In the genomic region with DNA sequence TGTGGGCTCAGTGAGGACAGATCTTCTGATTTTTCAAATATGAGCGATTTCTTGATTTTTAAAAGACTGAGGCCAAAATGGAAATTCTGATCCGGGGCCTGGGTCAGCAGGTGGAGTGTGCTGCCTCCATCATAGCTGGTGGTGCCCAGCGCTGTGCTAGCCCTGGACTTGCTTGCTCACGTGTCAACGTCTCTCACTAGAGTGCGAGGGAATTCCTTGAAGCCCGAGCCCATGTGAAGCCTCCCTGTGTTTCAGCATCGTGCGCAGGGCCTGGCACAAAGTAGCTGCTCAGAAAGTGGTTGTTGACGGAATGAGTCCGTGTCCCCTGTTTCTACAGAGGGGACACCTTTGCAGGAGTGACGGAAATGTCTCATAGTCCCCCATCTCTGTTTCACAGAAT, we compare ENCODE assay signal across 19 cellular contexts. TPM values are rescaled to one million over a fixed set of nuclear protein-coding genes. Genes with fewer than 3 reads are reported as not detected.
DNase-seq lines count a peak whose midpoint lies in the region; ATAC-seq and TF ChIP-seq lines count a peak whose summit lies in the region.
"Had no signal": no experiment of that assay in that cellular context is flagged by ENCODE, and none has a peak within 500 bp of the region (broad histone marks: within the 10 kb centered on the region; RNA-seq: fewer than 3 reads in every experiment).

No MANE protein-coding gene starts in this region.

- H3K9me3 Mint-ChIP-seq in activated CD4-positive, alpha-beta T cell treated with anti-CD3 and anti-CD28 coated beads, Interleukin-2, amount 10 ng/mL, durations not matched to agents 24 days and 14 days, result no peaks in the 10 kb centered on the region
- H3K9me3 Mint-ChIP-seq in chondrocyte (ENCODE audit: low read depth), result no peaks in the 10 kb centered on the region
- no peaks in the 10 kb centered on the region for H3K9me3 Mint-ChIP-seq in activated T-helper 2 cell treated with anti-CD3 and anti-CD28 coated beads, Interferon-gamma antibody, Interleukin-2, Interleukin-4, amounts not matched to agents 10 μg/mL and 5 μg/mL and 100 μg/mL, durations not matched to agents 14 hours and 24 hours and 36 hours
- H3K9me3 Mint-ChIP-seq: activated naive CD4-positive, alpha-beta T cell treated with anti-CD3 and anti-CD28 coated beads, Interleukin-2, amount 50 U/mL, for 72 hours had no signal

- ATAC-seq in GM19467 (IDR thresholded peaks at IDR 0.05; ENCODE audit: unreplicated experiment), result no peak
- ATAC-seq: activated naive CD4-positive, alpha-beta T cell treated with anti-CD3 and anti-CD28 coated beads, Interleukin-2, amount 50 U/mL, for 72 hours had no signal

- H3K9me3 ChIP-seq in KOPT-K1 (ENCODE audit: insufficient read depth, low read length, poor library complexity, severe bottlenecking), result no peaks in the 10 kb centered on the region
- no peaks in the 10 kb centered on the region for H3K9me3 ChIP-seq in spleen
- H3K9me3 ChIP-seq: BE2C had no signal

- TF ChIP-seq CTCF in chondrocyte (IDR thresholded peaks at IDR 0.05) (no peak), spleen (IDR thresholded peaks at IDR 0.05 in 8 of 11, conservative IDR thresholded peaks at IDR 0.05 in 3 of 11) (no peak)

- no peaks in the 10 kb centered on the region for H3K27me3 ChIP-seq in spleen (replicated peaks in 1 of 7)
- H3K27me3 ChIP-seq: BE2C had no signal

- H3K27me3 Mint-ChIP-seq in activated CD4-positive, alpha-beta T cell treated with anti-CD3 and anti-CD28 coated beads, Interleukin-2, amount 10 ng/mL, durations not matched to agents 24 days and 14 days, result no peaks in the 10 kb centered on the region
- no peaks in the 10 kb centered on the region for H3K27me3 Mint-ChIP-seq in chondrocyte (ENCODE audit: low read depth)
- H3K27me3 Mint-ChIP-seq in activated T-helper 2 cell treated with anti-CD3 and anti-CD28 coated beads, Interferon-gamma antibody, Interleukin-2, Interleukin-4, amounts not matched to agents 10 μg/mL and 5 μg/mL and 100 μg/mL, durations not matched to agents 14 hours and 24 hours and 36 hours (ENCODE audit: low read depth), result peaks cover 4% of the 10 kb centered on the region

- H3K4me1 Mint-ChIP-seq in activated CD4-positive, alpha-beta T cell treated with anti-CD3 and anti-CD28 coated beads, Interleukin-2, amount 10 ng/mL, durations not matched to agents 24 days and 14 days, result peaks cover 70% of the 10 kb centered on the region
- H3K4me1 Mint-ChIP-seq in chondrocyte (ENCODE audit: low read depth), result peaks cover 32% of the 10 kb centered on the region
- peaks cover 67% of the 10 kb centered on the region for H3K4me1 Mint-ChIP-seq in activated T-helper 2 cell treated with anti-CD3 and anti-CD28 coated beads, Interferon-gamma antibody, Interleukin-2, Interleukin-4, amounts not matched to agents 10 μg/mL and 5 μg/mL and 100 μg/mL, durations not matched to agents 14 hours and 24 hours and 36 hours (ENCODE audit: low read depth)

- no peaks in the 10 kb centered on the region for H3K36me3 ChIP-seq in KOPT-K1 (ENCODE audit: insufficient read depth, low read length)
- H3K36me3 ChIP-seq in spleen, result peaks cover 0 to 58% (median 0%) of the 10 kb centered on the region in 6 donors
- H3K36me3 ChIP-seq: BE2C had no signal

- H3K27ac ChIP-seq in KOPT-K1 (ENCODE audit: low read depth, low read length, poor library complexity, severe bottlenecking) (peak overlapping the region; percentile 59), spleen (peak overlapping the region in 2 of 8 donors; percentile 31 to 76)
- H3K27ac ChIP-seq: RWPE1 had no signal

- 95 to 96% (median 96%) methylated on average over 12 of the region's 12 CpGs for WGBS in spleen, 5 donors

- no peak overlapping the region for H3K4me3 ChIP-seq in spleen
- H3K4me3 ChIP-seq: smooth muscle cell had no signal

- no peak for TF ChIP-seq POLR2A in spleen (IDR thresholded peaks at IDR 0.05)

- intact Hi-C loops in activated CD4-positive, alpha-beta T cell treated with anti-CD3 and anti-CD28 coated beads, Interleukin-2, amount 10 ng/mL, durations not matched to agents 24 days and 14 days (cut with micrococcal nuclease), result loop anchor here (5.0 to 10.0 kb wide), 3 partner anchors 172 to 871 kb away; a partner anchor contains a TSS
- intact Hi-C loops in spleen (cut with DNase I; ENCODE audit: low total_unique reads), result loop anchor here (10.0 kb wide), 1 partner anchor 61 kb away; no protein-coding TSS in a partner anchor
- intact Hi-C loops in activated T-helper 2 cell treated with anti-CD3 and anti-CD28 coated beads, Interferon-gamma antibody, Interleukin-2, Interleukin-4, amounts not matched to agents 10 μg/mL and 5 μg/mL and 100 μg/mL, durations not matched to agents 14 hours and 24 hours and 36 hours (cut with micrococcal nuclease), result loop anchor here (5.0 to 10.0 kb wide), 3 partner anchors 143 to 1181 kb away; a partner anchor contains a TSS

- H3K36me3 Mint-ChIP-seq in activated CD4-positive, alpha-beta T cell treated with anti-CD3 and anti-CD28 coated beads, Interleukin-2, amount 10 ng/mL, durations not matched to agents 24 days and 14 days (ENCODE audit: low read depth), result peaks cover 15% of the 10 kb centered on the region
- H3K36me3 Mint-ChIP-seq in chondrocyte (ENCODE audit: low read depth), result no peaks in the 10 kb centered on the region
- H3K36me3 Mint-ChIP-seq in activated T-helper 2 cell treated with anti-CD3 and anti-CD28 coated beads, Interferon-gamma antibody, Interleukin-2, Interleukin-4, amounts not matched to agents 10 μg/mL and 5 μg/mL and 100 μg/mL, durations not matched to agents 14 hours and 24 hours and 36 hours (ENCODE audit: low read depth), result peaks cover 5% of the 10 kb centered on the region

- peak overlapping the region; percentile 96 for H3K27ac Mint-ChIP-seq in activated CD4-positive, alpha-beta T cell treated with anti-CD3 and anti-CD28 coated beads, Interleukin-2, amount 10 ng/mL, durations not matched to agents 24 days and 14 days
- no peak overlapping the region for H3K27ac Mint-ChIP-seq in chondrocyte (ENCODE audit: unreplicated experiment)
- H3K27ac Mint-ChIP-seq in activated T-helper 2 cell treated with anti-CD3 and anti-CD28 coated beads, Interferon-gamma antibody, Interleukin-2, Interleukin-4, amounts not matched to agents 10 μg/mL and 5 μg/mL and 100 μg/mL, durations not matched to agents 14 hours and 24 hours and 36 hours, result no peak overlapping the region

- peaks cover 21 to 100% (median 85%) of the 10 kb centered on the region in 6 donors for H3K4me1 ChIP-seq in spleen
- H3K4me1 ChIP-seq: BE2C had no signal

- no peak for DNase-seq in activated CD4-positive, alpha-beta T cell treated with anti-CD3 and anti-CD28 coated beads, Interleukin-2, amount 10 ng/mL, durations not matched to agents 24 days and 14 days
- no peak for DNase-seq in activated CD4-positive, alpha-beta T cell treated with anti-CD3 and anti-CD28 coated beads for 4 hours
- DNase-seq in chondrocyte (ENCODE audit: low spot score) (peak; percentile 34), spleen (peak; percentile 65), D341Med (ENCODE audit: low spot score) (no peak)
- no peak for DNase-seq in activated T-helper 2 cell treated with anti-CD3 and anti-CD28 coated beads, Interferon-gamma antibody, Interleukin-2, Interleukin-4, amounts not matched to agents 10 μg/mL and 5 μg/mL and 100 μg/mL, durations not matched to agents 14 hours and 24 hours and 36 hours (ENCODE audit: low spot score)
- DNase-seq: activated T-cell treated with anti-CD3 and anti-CD28 coated beads for 4 hours; BE2C; cortex of kidney; foreskin fibroblast; NCI-H1105 treated with DMSO at 0.1 percent for 48 hours; NCI-H510A treated with DMSO at 0.1 percent for 48 hours; nucleus accumbens; stimulated activated CD4-positive, alpha-beta T cell treated with anti-CD3 and anti-CD28 coated beads, Interleukin-4, amount 100 ng/mL, for 1 hour had no signal

- H3K4me3 Mint-ChIP-seq in activated CD4-positive, alpha-beta T cell treated with anti-CD3 and anti-CD28 coated beads, Interleukin-2, amount 10 ng/mL, durations not matched to agents 24 days and 14 days, result peak overlapping the region; percentile 39
- H3K4me3 Mint-ChIP-seq in chondrocyte (ENCODE audit: unreplicated experiment), result no peak overlapping the region
- H3K4me3 Mint-ChIP-seq in activated T-helper 2 cell treated with anti-CD3 and anti-CD28 coated beads, Interferon-gamma antibody, Interleukin-2, Interleukin-4, amounts not matched to agents 10 μg/mL and 5 μg/mL and 100 μg/mL, durations not matched to agents 14 hours and 24 hours and 36 hours (ENCODE audit: low read depth), result no peak overlapping the region

RNA-seq across cellular contexts. Expression of a gene that starts 50.5 kb away (rescaled TPM):
- total RNA-seq in activated CD4-positive, alpha-beta T cell treated with anti-CD3 and anti-CD28 coated beads, Interleukin-2, amount 10 ng/mL, durations not matched to agents 24 days and 14 days, result 113 and 122 TPM in 2 replicates
- total RNA-seq in chondrocyte (33.8 to 58.2 TPM (median 55.2 TPM) in 3 replicates), spleen (100 to 1,000 TPM in 1 of 7 donors, 10 to 100 TPM in 6; 63.2 to 122 (median 84.4) TPM)
- 10 to 100 TPM; 17.5 to 48.3 (median 26.5) TPM for polyA plus RNA-seq in spleen
- 56.2 and 64.2 TPM in 2 replicates for total RNA-seq in activated T-helper 2 cell treated with anti-CD3 and anti-CD28 coated beads, Interferon-gamma antibody, Interleukin-2, Interleukin-4, amounts not matched to agents 10 μg/mL and 5 μg/mL and 100 μg/mL, durations not matched to agents 14 hours and 24 hours and 36 hours

Comparison
In these comparisons a context has a peak if more than half of its experiments do, and no peak if none do; other contexts are left out.
1. DNase-seq: peak in chondrocyte (single experiment) and spleen (single experiment); none in activated CD4-positive, alpha-beta T cell treated with anti-CD3 and anti-CD28 coated beads, Interleukin-2, amount 10 ng/mL, durations not matched to agents 24 days and 14 days (single experiment), activated CD4-positive, alpha-beta T cell treated with anti-CD3 and anti-CD28 coated beads for 4 hours (0 of 2), D341Med (single experiment) and activated T-helper 2 cell treated with anti-CD3 and anti-CD28 coated beads, Interferon-gamma antibody, Interleukin-2, Interleukin-4, amounts not matched to agents 10 μg/mL and 5 μg/mL and 100 μg/mL, durations not matched to agents 14 hours and 24 hours and 36 hours (single experiment).